8 cellular contexts compared by ENCODE assay signal in genomic region chr14:75069021-75069810, GRCh38. TPM values are rescaled to one million over a fixed set of nuclear protein-coding genes. Genes with fewer than 3 reads are reported as not detected.
DNase-seq lines count a peak whose midpoint lies in the region; ATAC-seq and TF ChIP-seq lines count a peak whose summit lies in the region.

A gene with protein sequence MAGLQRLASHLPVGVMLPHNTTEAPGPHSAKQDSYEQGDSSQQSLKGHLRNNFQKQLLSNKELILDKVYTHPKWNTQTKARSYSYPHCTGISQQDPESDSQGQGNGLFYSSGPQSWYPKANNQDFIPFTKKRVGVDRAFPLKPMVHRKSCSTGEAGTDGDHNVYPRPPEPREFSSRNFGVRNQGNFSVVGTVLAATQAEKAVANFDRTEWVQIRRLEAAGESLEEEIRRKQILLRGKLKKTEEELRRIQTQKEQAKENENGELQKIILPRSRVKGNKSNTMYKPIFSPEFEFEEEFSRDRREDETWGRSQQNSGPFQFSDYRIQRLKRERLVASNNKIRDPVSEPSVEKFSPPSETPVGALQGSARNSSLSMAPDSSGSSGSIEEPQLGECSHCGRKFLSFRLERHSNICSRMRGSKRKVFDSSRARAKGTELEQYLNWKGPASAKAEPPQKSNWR (plus strand): TSS chr14:75069641. CDS start chr14:75070574, 933 bp downstream.

- 1 to 2% methylated on average over 59 to 60 of the region's 60 CpGs for WGBS in ectodermal cell, 2 experiments
- whole genome bisulfite sequencing in lower leg skin, 2 donors = 1 to 3% methylated on average over 38 to 53 of the region's 60 CpGs

- H3K4me3 ChIP-seq in ectodermal cell (ENCODE audit: insufficient read depth, low read depth, low read length) (peak within 1 kb of the TSS; percentile 46), lower leg skin (ENCODE audit: low read depth, poor library complexity, severe bottlenecking) (no peak within 1 kb of the TSS)

- H3K4me1 ChIP-seq in ectodermal cell (ENCODE audit: control insufficient read depth, insufficient read depth, low read length) = peaks cover 4% of the 10 kb centered on the region

- no peak for TF ChIP-seq CTCF in lower leg skin (IDR thresholded peaks at IDR 0.05)

- TF ChIP-seq POLR2A in lower leg skin (IDR thresholded peaks at IDR 0.05) = no peak

- ATAC-seq in GM18520 (IDR thresholded peaks at IDR 0.05; ENCODE audit: unreplicated experiment) (peak; percentile 49), HG03175 (IDR thresholded peaks at IDR 0.05; ENCODE audit: unreplicated experiment) (peak; percentile 72)

- peak within 1 kb of the TSS; percentile 21 for H3K27ac ChIP-seq in ectodermal cell (ENCODE audit: insufficient read depth, low read depth, low read length, poor library complexity, severe bottlenecking)

- DNase-seq in 8988T (peak; percentile 68), NCI-H510A (lab: John Stamatoyannopoulos, UW) (peak; percentile 93), lower leg skin (ENCODE audit: low spot score in 2 of 2) (peak; percentile 95 to 99)
- DNase-seq in activated CD4-positive, alpha-beta T cell treated with anti-CD3 and anti-CD28 coated beads, Interleukin-2, amount 50 U/mL, for 48 hours = peak; percentile 84 to 86
- DNase-seq in stimulated activated CD4-positive, alpha-beta T cell treated with anti-CD3 and anti-CD28 coated beads, Interleukin-4, amount 100 ng/mL, for 4 hours = peak; percentile 44 to 68

- H3K27me3 ChIP-seq in ectodermal cell (ENCODE audit: control insufficient read depth, insufficient read depth, low read length, poor library complexity, severe bottlenecking) = peaks cover 4% of the 10 kb centered on the region

- no peaks in the 10 kb centered on the region for H3K36me3 ChIP-seq in ectodermal cell (ENCODE audit: control insufficient read depth, insufficient read depth, low read length)

- no peaks in the 10 kb centered on the region for H3K9me3 ChIP-seq in ectodermal cell (ENCODE audit: control insufficient read depth, low read length)

- intact Hi-C loops in lower leg skin (cut with DNase I; ENCODE audit: low total_unique reads) = no loop called here

RNA-seq across cellular contexts. Expression of the gene that starts here (rescaled TPM):
- polyA plus RNA-seq in ectodermal cell (2013, experiment 1 of 4) = 1.7 TPM
- polyA plus RNA-seq in ectodermal cell (2013, experiment 2 of 4) = 2.8 TPM
- polyA plus RNA-seq in ectodermal cell (2013, experiment 3 of 4) = 1.2 TPM
- polyA plus RNA-seq in ectodermal cell (2013, experiment 4 of 4) = 2.7 TPM
- total RNA-seq in lower leg skin = 1 to 10 TPM in 3 of 4 donors, under 1 TPM in 1; 0.76 to 8.7 (median 3.8) TPM
